In genomic region chr3:49025005-49025792, GRCh38 we compare ENCODE assay signal across 11 cellular contexts. TPM values are rescaled to one million over a fixed set of nuclear protein-coding genes. Genes with fewer than 3 reads are reported as not detected.
DNase-seq lines count a peak whose midpoint lies in the region; ATAC-seq and TF ChIP-seq lines count a peak whose summit lies in the region.
"Had no signal": no experiment of that assay in that cellular context is flagged by ENCODE, and none has a peak within 500 bp of the region (broad histone marks: within the 10 kb centered on the region; RNA-seq: fewer than 3 reads in every experiment).

No MANE protein-coding gene starts in this region.

- no peak overlapping the region for H3K4me3 ChIP-seq in adipocyte (ENCODE audit: low read length)
- H3K4me3 ChIP-seq: thyroid gland had no signal

- H3K27me3 ChIP-seq in adipocyte (replicated peaks; ENCODE audit: control insufficient read depth, insufficient read depth, low read length) (no peaks in the 10 kb centered on the region), foreskin keratinocyte (no peaks in the 10 kb centered on the region)
- H3K27me3 ChIP-seq: thyroid gland had no signal

- H3K4me1 ChIP-seq in adipocyte (ENCODE audit: control insufficient read depth, insufficient read depth, low read length) (peaks cover 42% of the 10 kb centered on the region), foreskin keratinocyte (peaks cover 5% of the 10 kb centered on the region)

- H3K4me3 Mint-ChIP-seq in activated T-cell treated with anti-CD3 and anti-CD28 coated beads, Interleukin-2, amount 50 U/mL, for 72 hours = peak overlapping the region; percentile 17 to 37
- no peak overlapping the region for H3K4me3 Mint-ChIP-seq in activated T-cell treated with anti-CD3 and anti-CD28 coated beads, Interleukin-2, amount 50 U/mL, for 4 hours
- H3K4me3 Mint-ChIP-seq in stimulated activated effector memory CD8-positive, alpha-beta T cell treated with anti-CD3 and anti-CD28 coated beads, Interleukin-12 subunit alpha, Interleukin-12 subunit beta, amount 100 ng/mL, for 72 hours = peak overlapping the region; percentile 13

- H3K9me3 Mint-ChIP-seq in activated T-cell treated with anti-CD3 and anti-CD28 coated beads, Interleukin-2, amount 50 U/mL, for 72 hours = no peaks in the 10 kb centered on the region
- H3K9me3 Mint-ChIP-seq in activated T-cell treated with anti-CD3 and anti-CD28 coated beads, Interleukin-2, amount 50 U/mL, for 4 hours = no peaks in the 10 kb centered on the region
- no peaks in the 10 kb centered on the region for H3K9me3 Mint-ChIP-seq in stimulated activated effector memory CD8-positive, alpha-beta T cell treated with anti-CD3 and anti-CD28 coated beads, Interleukin-12 subunit alpha, Interleukin-12 subunit beta, amount 100 ng/mL, for 72 hours
- H3K9me3 Mint-ChIP-seq: immature natural killer cell had no signal

- H3K36me3 ChIP-seq in adipocyte (ENCODE audit: control insufficient read depth, insufficient read depth, low read length, severe bottlenecking) = peaks cover 45% of the 10 kb centered on the region

- no peaks in the 10 kb centered on the region for H3K27me3 Mint-ChIP-seq in activated T-cell treated with anti-CD3 and anti-CD28 coated beads, Interleukin-2, amount 50 U/mL, for 72 hours (ENCODE audit: low read depth)
- no peaks in the 10 kb centered on the region for H3K27me3 Mint-ChIP-seq in activated T-cell treated with anti-CD3 and anti-CD28 coated beads, Interleukin-2, amount 50 U/mL, for 4 hours (ENCODE audit: low read depth)

- H3K27ac ChIP-seq in foreskin keratinocyte = no peak overlapping the region
- H3K27ac ChIP-seq: thyroid gland had no signal

- peaks cover 78% of the 10 kb centered on the region for H3K4me1 Mint-ChIP-seq in activated T-cell treated with anti-CD3 and anti-CD28 coated beads, Interleukin-2, amount 50 U/mL, for 72 hours (ENCODE audit: low read depth)
- peaks cover 48% of the 10 kb centered on the region for H3K4me1 Mint-ChIP-seq in activated T-cell treated with anti-CD3 and anti-CD28 coated beads, Interleukin-2, amount 50 U/mL, for 4 hours (ENCODE audit: low read depth)
- H3K4me1 Mint-ChIP-seq in stimulated activated effector memory CD8-positive, alpha-beta T cell treated with anti-CD3 and anti-CD28 coated beads, Interleukin-12 subunit alpha, Interleukin-12 subunit beta, amount 100 ng/mL, for 72 hours = peaks cover 77% of the 10 kb centered on the region

- peak overlapping the region; percentile 3 for H3K9ac ChIP-seq in adipocyte (ENCODE audit: low read length)

- H3K9me3 ChIP-seq in adipocyte (ENCODE audit: control insufficient read depth, low read length) = no peaks in the 10 kb centered on the region
- H3K9me3 ChIP-seq: thyroid gland had no signal

- ATAC-seq in activated T-cell treated with anti-CD3 and anti-CD28 coated beads, Interleukin-2, amount 50 U/mL, for 72 hours (replicated peaks in 1 of 2) = no peak
- ATAC-seq in activated T-cell treated with anti-CD3 and anti-CD28 coated beads, Interleukin-2, amount 50 U/mL, for 4 hours = no peak
- no peak for ATAC-seq in stimulated activated effector memory CD8-positive, alpha-beta T cell treated with anti-CD3 and anti-CD28 coated beads, Interleukin-12 subunit alpha, Interleukin-12 subunit beta, amount 100 ng/mL, for 72 hours
- ATAC-seq in GM18873 (IDR thresholded peaks at IDR 0.05; ENCODE audit: low FRiP score, unreplicated experiment) = no peak
- no peak for ATAC-seq in foreskin keratinocyte

- no peak for DNase-seq in activated T-cell treated with anti-CD3 and anti-CD28 coated beads, Interleukin-2, amount 50 U/mL, for 72 hours
- DNase-seq in activated T-cell treated with anti-CD3 and anti-CD28 coated beads, Interleukin-2, amount 50 U/mL, for 4 hours = no peak
- DNase-seq in MV-4-11 (lab: John Stamatoyannopoulos, UW) (peak; percentile 59), adipocyte (ENCODE audit: low read depth) (no peak), kidney glomerular epithelial cell (lab: John Stamatoyannopoulos, UW) (no peak), foreskin keratinocyte (no peak)
- no peak for DNase-seq in stimulated activated effector memory CD8-positive, alpha-beta T cell treated with anti-CD3 and anti-CD28 coated beads, Interleukin-12 subunit alpha, Interleukin-12 subunit beta, amount 100 ng/mL, for 72 hours (ENCODE audit: low spot score in 2 of 2)
- DNase-seq: immature natural killer cell; stimulated activated CD4-positive, alpha-beta T cell treated with anti-CD3 and anti-CD28 coated beads, Interleukin-4, amount 100 ng/mL, for 24 hours; thyroid gland had no signal

- no peak for TF ChIP-seq CTCF in foreskin keratinocyte (conservative IDR thresholded peaks at IDR 0.05)

- H3K36me3 Mint-ChIP-seq in activated T-cell treated with anti-CD3 and anti-CD28 coated beads, Interleukin-2, amount 50 U/mL, for 72 hours (ENCODE audit: insufficient read depth in 2 of 2) = peaks cover 13 to 39% of the 10 kb centered on the region in 2 donors
- H3K36me3 Mint-ChIP-seq in activated T-cell treated with anti-CD3 and anti-CD28 coated beads, Interleukin-2, amount 50 U/mL, for 4 hours (ENCODE audit: insufficient read depth) = peaks cover 48% of the 10 kb centered on the region
- H3K36me3 Mint-ChIP-seq in stimulated activated effector memory CD8-positive, alpha-beta T cell treated with anti-CD3 and anti-CD28 coated beads, Interleukin-12 subunit alpha, Interleukin-12 subunit beta, amount 100 ng/mL, for 72 hours = peaks cover 95% of the 10 kb centered on the region

- peak overlapping the region; percentile 85 for H3K27ac Mint-ChIP-seq in activated T-cell treated with anti-CD3 and anti-CD28 coated beads, Interleukin-2, amount 50 U/mL, for 72 hours
- H3K27ac Mint-ChIP-seq in stimulated activated effector memory CD8-positive, alpha-beta T cell treated with anti-CD3 and anti-CD28 coated beads, Interleukin-12 subunit alpha, Interleukin-12 subunit beta, amount 100 ng/mL, for 72 hours = peak overlapping the region; percentile 99

RNA-seq across cellular contexts. Expression of gene NDUFAF3, which starts 3.3 kb away (rescaled TPM):
- 10 to 100 TPM; 31.9 to 35.1 TPM for total RNA-seq in activated T-cell treated with anti-CD3 and anti-CD28 coated beads, Interleukin-2, amount 50 U/mL, for 72 hours
- 100 to 1,000 TPM; 138 to 155 (median 147) TPM for total RNA-seq in activated T-cell treated with anti-CD3 and anti-CD28 coated beads, Interleukin-2, amount 50 U/mL, for 4 hours
- 106 and 108 TPM in 2 replicates for total RNA-seq in foreskin keratinocyte
- polyA plus RNA-seq in foreskin keratinocyte = 123 and 130 TPM in 2 replicates

RNA-seq across cellular contexts. Expression of gene IMPDH2, which starts 4.0 kb away (rescaled TPM):
- total RNA-seq in activated T-cell treated with anti-CD3 and anti-CD28 coated beads, Interleukin-2, amount 50 U/mL, for 72 hours = 100 to 1,000 TPM; 490 to 562 TPM
- 100 to 1,000 TPM; 664 to 769 (median 721) TPM for total RNA-seq in activated T-cell treated with anti-CD3 and anti-CD28 coated beads, Interleukin-2, amount 50 U/mL, for 4 hours
- 190 and 243 TPM in 2 replicates for total RNA-seq in foreskin keratinocyte
- polyA plus RNA-seq in foreskin keratinocyte = 191 and 247 TPM in 2 replicates

RNA-seq across cellular contexts. Expression of gene DALRD3, which starts 6.8 kb away (rescaled TPM):
- total RNA-seq in activated T-cell treated with anti-CD3 and anti-CD28 coated beads, Interleukin-2, amount 50 U/mL, for 72 hours = 10 to 100 TPM; 24.8 to 29.8 TPM
- total RNA-seq in activated T-cell treated with anti-CD3 and anti-CD28 coated beads, Interleukin-2, amount 50 U/mL, for 4 hours = 10 to 100 TPM; 23.9 to 32.3 (median 25.4) TPM
- total RNA-seq in foreskin keratinocyte = 32.3 and 33.1 TPM in 2 replicates
- polyA plus RNA-seq in foreskin keratinocyte = 34.3 and 35.0 TPM in 2 replicates

RNA-seq across cellular contexts. Expression of gene WDR6, which starts 18.0 kb away (rescaled TPM):
- total RNA-seq in activated T-cell treated with anti-CD3 and anti-CD28 coated beads, Interleukin-2, amount 50 U/mL, for 72 hours = 100 to 1,000 TPM; 145 to 159 TPM
- total RNA-seq in activated T-cell treated with anti-CD3 and anti-CD28 coated beads, Interleukin-2, amount 50 U/mL, for 4 hours = 100 to 1,000 TPM; 147 to 163 (median 155) TPM
- 92.6 and 94.8 TPM in 2 replicates for total RNA-seq in foreskin keratinocyte
- 75.2 and 79.6 TPM in 2 replicates for polyA plus RNA-seq in foreskin keratinocyte

RNA-seq across cellular contexts. Expression of gene P4HTM, which starts 35.2 kb away (rescaled TPM):
- total RNA-seq in activated T-cell treated with anti-CD3 and anti-CD28 coated beads, Interleukin-2, amount 50 U/mL, for 72 hours = 10 to 100 TPM; 42.0 to 45.7 TPM
- total RNA-seq in activated T-cell treated with anti-CD3 and anti-CD28 coated beads, Interleukin-2, amount 50 U/mL, for 4 hours = 10 to 100 TPM; 25.7 to 28.2 (median 26.3) TPM
- 2.2 and 3.0 TPM in 2 replicates for total RNA-seq in foreskin keratinocyte
- 2.3 and 2.9 TPM in 2 replicates for polyA plus RNA-seq in foreskin keratinocyte
